In genomic region chr3:155704771-155705559, GRCh38 we compare ENCODE assay signal across 16 cellular contexts. TPM values are rescaled to one million over a fixed set of nuclear protein-coding genes. Genes with fewer than 3 reads are reported as not detected.
A peak's percentile ranks its signal among the peaks of the same experiment; 100 is the strongest.
DNase-seq lines count a peak whose midpoint lies in the region; ATAC-seq, FAIRE-seq and TF ChIP-seq lines count a peak whose summit lies in the region.
"Had no signal": no experiment of that assay in that cellular context is flagged by ENCODE, and none has a peak within 500 bp of the region (broad histone marks: within the 10 kb centered on the region; RNA-seq: fewer than 3 reads in every experiment).

No MANE protein-coding gene starts in this region.

- peaks cover 8% of the 10 kb centered on the region for H3K4me1 Mint-ChIP-seq in astrocyte (ENCODE audit: low read depth, unreplicated experiment)

- TF ChIP-seq CTCF in astrocyte (IDR thresholded peaks at IDR 0.05; ENCODE audit: insufficient read depth, low read depth, low read length) = no peak
- TF ChIP-seq CTCF in cardiac muscle cell (IDR thresholded peaks at IDR 0.05; ENCODE audit: low read depth, low read length) = no peak
- TF ChIP-seq CTCF in osteoblast (IDR thresholded peaks at IDR 0.05; ENCODE audit: extremely low read depth, low read depth, low read length) = no peak

- H3K27ac ChIP-seq in astrocyte (ENCODE audit: low read depth, low read length) (peak overlapping the region; percentile 17), cardiac muscle cell (peak overlapping the region; percentile 18), osteoblast (ENCODE audit: low read depth, low read length) (no peak overlapping the region)
- H3K27ac ChIP-seq: left lung had no signal

- H3K4me3 Mint-ChIP-seq in astrocyte (ENCODE audit: unreplicated experiment) = no peak overlapping the region
- H3K4me3 Mint-ChIP-seq: naive thymus-derived CD8-positive, alpha-beta T cell had no signal

- H3K9me3 Mint-ChIP-seq in astrocyte (ENCODE audit: unreplicated experiment) = no peaks in the 10 kb centered on the region
- H3K9me3 Mint-ChIP-seq: naive thymus-derived CD8-positive, alpha-beta T cell had no signal

- H3K4me3 ChIP-seq in astrocyte (ENCODE audit: insufficient read depth, low read depth, low read length) = no peak overlapping the region
- H3K4me3 ChIP-seq in cardiac muscle cell = no peak overlapping the region
- H3K4me3 ChIP-seq in osteoblast (ENCODE audit: insufficient read depth, low read length) = no peak overlapping the region
- H3K4me3 ChIP-seq: left lung had no signal

- H2AFZ ChIP-seq in astrocyte (ENCODE audit: low read depth, low read length) = no peak overlapping the region
- H2AFZ ChIP-seq in osteoblast (ENCODE audit: low read length) = peak overlapping the region; percentile 50

- no peak overlapping the region for H3K4me2 ChIP-seq in astrocyte (ENCODE audit: low read length)
- H3K4me2 ChIP-seq in osteoblast (ENCODE audit: insufficient read depth, low read length) = no peak overlapping the region

- no peak overlapping the region for H3K27ac Mint-ChIP-seq in astrocyte (ENCODE audit: unreplicated experiment)

- no peak for ATAC-seq in HG03442 (IDR thresholded peaks at IDR 0.05; ENCODE audit: unreplicated experiment)
- no peak for ATAC-seq in GM21576 (IDR thresholded peaks at IDR 0.05; ENCODE audit: unreplicated experiment)
- ATAC-seq: left lung; naive thymus-derived CD8-positive, alpha-beta T cell had no signal

- H3K9me3 ChIP-seq in astrocyte (ENCODE audit: insufficient read depth, low read depth, low read length) (no peaks in the 10 kb centered on the region), cardiac muscle cell (ENCODE audit: low read depth) (no peaks in the 10 kb centered on the region), osteoblast (ENCODE audit: low read depth, low read length) (no peaks in the 10 kb centered on the region)
- H3K9me3 ChIP-seq: left lung had no signal

- no peak for FAIRE-seq in astrocyte (lab: Jason Lieb, UNC)
- FAIRE-seq: G401.6, small intestine had no signal

- H3K36me3 Mint-ChIP-seq in astrocyte (ENCODE audit: low read depth, unreplicated experiment) = no peaks in the 10 kb centered on the region
- H3K36me3 Mint-ChIP-seq: naive thymus-derived CD8-positive, alpha-beta T cell had no signal

- DNase-seq in COLO829 (ENCODE audit: low spot score) (peak; percentile 91), astrocyte (ENCODE audit: low read depth) (peak; percentile 68), cardiac muscle cell (ENCODE audit: low read depth in 1 of 2, low spot score in 1 of 2) (peak in 1 of 2 donors; percentile 64), osteoblast (ENCODE audit: insufficient read length, low spot score, missing footprints) (no peak)
- no peak for DNase-seq in stimulated activated CD4-positive, alpha-beta T cell treated with anti-CD3 and anti-CD28 coated beads, Interleukin-4, amount 100 ng/mL, for 1 hour
- DNase-seq in activated effector memory CD4-positive, alpha-beta T cell treated with anti-CD3 and anti-CD28 coated beads, Interleukin-2, amount 50 U/mL, for 16 hours = no peak
- DNase-seq: activated CD4-positive, alpha-beta T cell treated with anti-CD3 and anti-CD28 coated beads for 1 hour; left lung; naive thymus-derived CD8-positive, alpha-beta T cell; NCI-H1436; NCI-H748 treated with DMSO at 0.1 percent for 48 hours; small intestine; T-helper 2 cell had no signal

- H3K4me1 ChIP-seq in astrocyte (ENCODE audit: insufficient read depth, low read length) (no peaks in the 10 kb centered on the region), cardiac muscle cell (ENCODE audit: low read depth) (peaks cover 18% of the 10 kb centered on the region), osteoblast (ENCODE audit: insufficient read depth, low read length) (no peaks in the 10 kb centered on the region)

- H3K27me3 ChIP-seq in astrocyte (ENCODE audit: insufficient read depth, low read length) (no peaks in the 10 kb centered on the region), cardiac muscle cell (no peaks in the 10 kb centered on the region), osteoblast (ENCODE audit: insufficient read depth, low read length) (no peaks in the 10 kb centered on the region)
- H3K27me3 ChIP-seq: left lung had no signal

- H3K79me2 ChIP-seq in astrocyte (ENCODE audit: insufficient read depth, low read length) (no peaks in the 10 kb centered on the region), osteoblast (ENCODE audit: insufficient read depth, low read length) (no peaks in the 10 kb centered on the region)

- H4K20me1 ChIP-seq in astrocyte (ENCODE audit: insufficient read depth, low read length) (no peaks in the 10 kb centered on the region), osteoblast (ENCODE audit: insufficient read depth, low read length) (no peaks in the 10 kb centered on the region)

- H3K36me3 ChIP-seq in astrocyte (ENCODE audit: insufficient read depth, low read length) (no peaks in the 10 kb centered on the region), cardiac muscle cell (no peaks in the 10 kb centered on the region), osteoblast (ENCODE audit: insufficient read depth, low read length) (no peaks in the 10 kb centered on the region)
- H3K36me3 ChIP-seq: left lung had no signal

- no peaks in the 10 kb centered on the region for H3K27me3 Mint-ChIP-seq in astrocyte (ENCODE audit: low read depth, unreplicated experiment)

- no peak overlapping the region for H3K9ac ChIP-seq in astrocyte (ENCODE audit: low read length)

RNA-seq across cellular contexts. Expression of gene PLCH1, which starts 39.9 kb away (rescaled TPM):
- total RNA-seq in astrocyte (0.65 and 1.2 TPM in 2 replicates), cardiac muscle cell (6.2 and 7.8 TPM in 2 replicates), osteoblast (under 0.01 and 0.36 TPM in 2 replicates)
- polyA plus RNA-seq in cardiac muscle cell = 2.7 and 6.2 TPM in 2 replicates
- total RNA-seq: naive thymus-derived CD8-positive, alpha-beta T cell had no signal
- polyA plus RNA-seq: naive thymus-derived CD8-positive, alpha-beta T cell had no signal

Comparison
In these comparisons a context has a peak if more than half of its experiments do, and no peak if none do; other contexts are left out.
1. DNase-seq: peak in COLO829 (single experiment) and astrocyte (single experiment); none in osteoblast (single experiment), stimulated activated CD4-positive, alpha-beta T cell treated with anti-CD3 and anti-CD28 coated beads, Interleukin-4, amount 100 ng/mL, for 1 hour (single experiment) and activated effector memory CD4-positive, alpha-beta T cell treated with anti-CD3 and anti-CD28 coated beads, Interleukin-2, amount 50 U/mL, for 16 hours (single experiment).